ENCODE assay signal across 25 cellular contexts in the genomic region with DNA sequence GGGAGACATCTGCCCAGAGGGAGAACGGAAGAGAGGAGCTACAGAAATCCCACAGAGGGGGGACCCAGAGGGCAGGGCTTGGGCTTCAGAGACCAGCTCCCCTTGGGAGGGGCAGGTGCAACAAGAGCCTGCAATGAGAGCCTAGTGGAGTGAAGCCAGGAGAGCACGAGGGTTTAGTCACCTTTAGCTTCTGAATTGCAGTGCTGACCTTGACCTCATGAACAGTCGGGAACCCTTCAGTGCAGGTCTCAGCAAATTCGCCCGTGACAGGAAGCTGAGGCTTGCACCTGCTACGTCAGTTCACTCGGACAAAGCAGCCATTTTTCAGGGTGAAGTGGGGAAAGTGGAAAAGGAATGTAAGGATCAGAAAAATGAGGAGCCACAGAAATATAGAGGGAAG.
"Had no signal": no experiment of that assay in that cellular context is flagged by ENCODE, and none has a peak within 500 bp of the region (broad histone marks: within the 10 kb centered on the region; RNA-seq: fewer than 3 reads in every experiment).

No MANE protein-coding gene starts in this region.

- H3K36me3 Mint-ChIP-seq: mesothelial cell of epicardium had no signal

- H3K4me1 ChIP-seq: esophagus squamous epithelium, gastrocnemius medialis, heart right ventricle, left lung, lower lobe of right lung had no signal

- ATAC-seq: gastrocnemius medialis; left cardiac atrium; left lung; lower lobe of right lung; mucosa of descending colon; naive thymus-derived CD4-positive, alpha-beta T cell had no signal

- H3K27ac Mint-ChIP-seq: mesothelial cell of epicardium; naive thymus-derived CD4-positive, alpha-beta T cell had no signal

- H3K4me3 ChIP-seq: coronary artery, dorsolateral prefrontal cortex, esophagus squamous epithelium, gastrocnemius medialis, heart right ventricle, left lung, lower lobe of right lung, mucosa of descending colon had no signal

- H3K4me3 Mint-ChIP-seq: mesothelial cell of epicardium had no signal

- H3K4me1 Mint-ChIP-seq: mesothelial cell of epicardium had no signal

- FAIRE-seq: colon, endothelial cell of umbilical vein, islet of Langerhans, keratinocyte had no signal

- H3K36me3 ChIP-seq: esophagus squamous epithelium, gastrocnemius medialis, heart right ventricle, left lung, lower lobe of right lung had no signal

- H3K9me3 ChIP-seq: esophagus squamous epithelium, gastrocnemius medialis, heart right ventricle, left lung, lower lobe of right lung, mucosa of descending colon had no signal

- H3K27ac ChIP-seq: coronary artery, dorsolateral prefrontal cortex, esophagus squamous epithelium, gastrocnemius medialis, heart right ventricle, left lung, lower lobe of right lung had no signal

- H3K9me3 Mint-ChIP-seq: mesothelial cell of epicardium had no signal

- DNase-seq: dermis blood vessel endothelial cell; dorsolateral prefrontal cortex; effector CD4-positive, alpha-beta T cell; effector memory CD4-positive, alpha-beta T cell; esophagus squamous epithelium; foreskin fibroblast; foreskin melanocyte; gastrocnemius medialis; glutamatergic neuron; head of caudate nucleus; heart right ventricle; hippocampal formation; left cardiac atrium; left ventricle myocardium superior; lower lobe of right lung; mesenchymal stem cell; mucosa of descending colon; naive thymus-derived CD4-positive, alpha-beta T cell had no signal

- H3K27me3 ChIP-seq: esophagus squamous epithelium, gastrocnemius medialis, left lung had no signal
